In genomic region chr9:35714123-35714522, GRCh38 we compare ENCODE assay signal across 14 cellular contexts. TPM values are rescaled to one million over a fixed set of nuclear protein-coding genes. Genes with fewer than 3 reads are reported as not detected.
DNase-seq lines count a peak whose midpoint lies in the region; ATAC-seq, FAIRE-seq and TF ChIP-seq lines count a peak whose summit lies in the region.
"Had no signal": no experiment of that assay in that cellular context is flagged by ENCODE, and none has a peak within 500 bp of the region (broad histone marks: within the 10 kb centered on the region; RNA-seq: fewer than 3 reads in every experiment).

No MANE protein-coding gene starts in this region.

- no peak for FAIRE-seq in GM12878 (lab: Jason Lieb, UNC)
- no peak for FAIRE-seq in kidney (lab: Jason Lieb, UNC)
- no peak for FAIRE-seq in frontal cortex (lab: Jason Lieb, UNC)

- SMC1A ChIA-PET in GM12878 (lab: Charles Lee; ENCODE audit: uncharacterized antibody, unreplicated experiment) = interaction anchor here (1.0 to 2.3 kb wide), 3 partner anchors 14 to 53 kb away, joined by 4 to 9 read pairs (median 7); no protein-coding TSS in a partner anchor

- H3K36me3 ChIP-seq in GM12878 (ENCODE audit: control insufficient read depth in 2 of 2, insufficient read depth in 2 of 2, low read length in 1 of 2) (peaks cover 50 to 63% of the 10 kb centered on the region in 2 experiments), kidney (ENCODE audit: control insufficient read depth in 1 of 2, insufficient read depth in 2 of 2, low read length in 2 of 2) (peaks cover 74 to 92% of the 10 kb centered on the region in 2 donors), H7 (replicated peaks; ENCODE audit: control insufficient read depth, insufficient read depth, low read length) (peaks cover 69% of the 10 kb centered on the region)
- H3K36me3 ChIP-seq in CD8-positive, alpha-beta T cell (ENCODE audit: insufficient read depth, low read length) = peaks cover 82% of the 10 kb centered on the region

- intact Hi-C loops in GM12878 (cut with micrococcal nuclease; ENCODE audit: unreplicated experiment) = no loop called here
- intact Hi-C loops in kidney (cut with DNase I) = no loop called here
- intact Hi-C loops in CD8-positive, alpha-beta T cell (cut with DNase I, micrococcal nuclease) = no loop called here

- ATAC-seq in activated T-cell treated with anti-CD3 and anti-CD28 coated beads, Interleukin-2, amount 50 U/mL, for 72 hours (replicated peaks in 1 of 2) = no peak
- ATAC-seq in GM12878 = no peak
- ATAC-seq in stimulated activated naive B cell treated with anti-CD40 and anti-IgM and Interleukin-4, amounts not matched to agents 10 μg/mL and 1 μg/mL and 100 μg/mL, for 72 hours (replicated peaks) = no peak
- no peak for ATAC-seq in CD8-positive, alpha-beta T cell
- ATAC-seq: PC-3 had no signal

- H3K9ac ChIP-seq in GM12878 (ENCODE audit: control insufficient read depth, insufficient read depth, low read length) = no peak overlapping the region
- H3K9ac ChIP-seq in kidney (ENCODE audit: low read length in 2 of 2) = no peak overlapping the region
- H3K9ac ChIP-seq: BLaER1 had no signal

- no peaks in the 10 kb centered on the region for H3K9me3 Mint-ChIP-seq in activated T-cell treated with anti-CD3 and anti-CD28 coated beads, Interleukin-2, amount 50 U/mL, for 24 hours
- no peaks in the 10 kb centered on the region for H3K9me3 Mint-ChIP-seq in activated T-cell treated with anti-CD3 and anti-CD28 coated beads, Interleukin-2, amount 50 U/mL, for 72 hours
- no peaks in the 10 kb centered on the region for H3K9me3 Mint-ChIP-seq in stimulated activated naive B cell treated with anti-CD40 and anti-IgM and Interleukin-4, amounts not matched to agents 10 μg/mL and 1 μg/mL and 100 μg/mL, for 72 hours
- no peaks in the 10 kb centered on the region for H3K9me3 Mint-ChIP-seq in CD8-positive, alpha-beta T cell
- H3K9me3 Mint-ChIP-seq: H9 had no signal

- H3K79me2 ChIP-seq in GM12878 (ENCODE audit: control insufficient read depth, insufficient read depth, low read length) = no peaks in the 10 kb centered on the region

- H3K4me1 Mint-ChIP-seq in activated T-cell treated with anti-CD3 and anti-CD28 coated beads, Interleukin-2, amount 50 U/mL, for 24 hours (ENCODE audit: low read depth) = peaks cover 7% of the 10 kb centered on the region
- peaks cover 9% of the 10 kb centered on the region for H3K4me1 Mint-ChIP-seq in activated T-cell treated with anti-CD3 and anti-CD28 coated beads, Interleukin-2, amount 50 U/mL, for 72 hours (ENCODE audit: low read depth)
- H3K4me1 Mint-ChIP-seq in stimulated activated naive B cell treated with anti-CD40 and anti-IgM and Interleukin-4, amounts not matched to agents 10 μg/mL and 1 μg/mL and 100 μg/mL, for 72 hours = peaks cover 14 to 44% of the 10 kb centered on the region in 2 donors
- no peaks in the 10 kb centered on the region for H3K4me1 Mint-ChIP-seq in CD8-positive, alpha-beta T cell (ENCODE audit: low read depth)

- no peaks in the 10 kb centered on the region for H3K27me3 Mint-ChIP-seq in activated T-cell treated with anti-CD3 and anti-CD28 coated beads, Interleukin-2, amount 50 U/mL, for 24 hours
- no peaks in the 10 kb centered on the region for H3K27me3 Mint-ChIP-seq in activated T-cell treated with anti-CD3 and anti-CD28 coated beads, Interleukin-2, amount 50 U/mL, for 72 hours (ENCODE audit: low read depth)
- no peaks in the 10 kb centered on the region for H3K27me3 Mint-ChIP-seq in stimulated activated naive B cell treated with anti-CD40 and anti-IgM and Interleukin-4, amounts not matched to agents 10 μg/mL and 1 μg/mL and 100 μg/mL, for 72 hours
- no peaks in the 10 kb centered on the region for H3K27me3 Mint-ChIP-seq in CD8-positive, alpha-beta T cell (ENCODE audit: low read depth)

- in situ Hi-C loops in GM12878 (cut with MboI) = no loop called here

- H4K20me1 ChIP-seq in GM12878 (ENCODE audit: control insufficient read depth, insufficient read depth) = no peaks in the 10 kb centered on the region

- TF ChIP-seq CTCF in GM12878 (IDR thresholded peaks at IDR 0.05 in 2 of 3, conservative IDR thresholded peaks at IDR 0.05 in 1 of 3; ENCODE audit: control insufficient read depth in 2 of 3, extremely low read depth in 1 of 3, insufficient read depth in 1 of 3, low read depth in 3 of 3, low read length in 3 of 3) = no peak
- no peak for TF ChIP-seq CTCF in kidney (IDR thresholded peaks at IDR 0.05; ENCODE audit: borderline replicate concordance, extremely low read depth, insufficient read depth)
- no peak for TF ChIP-seq CTCF in CD8-positive, alpha-beta T cell (IDR thresholded peaks at IDR 0.05)

- no peaks in the 10 kb centered on the region for H3K9me3 ChIP-seq in GM12878 (replicated peaks; ENCODE audit: control insufficient read depth, insufficient read depth, low read length)
- H3K9me3 ChIP-seq in kidney (ENCODE audit: control insufficient read depth in 1 of 2, low read length in 2 of 2) = no peaks in the 10 kb centered on the region
- H3K9me3 ChIP-seq in CD8-positive, alpha-beta T cell (ENCODE audit: low read length) = no peaks in the 10 kb centered on the region
- H3K9me3 ChIP-seq: BLaER1 had no signal

- H3K27me3 ChIP-seq in GM12878 (replicated peaks in 1 of 2; ENCODE audit: control insufficient read depth in 2 of 2, insufficient read depth in 2 of 2, low read length in 1 of 2) (no peaks in the 10 kb centered on the region), H7 (ENCODE audit: control insufficient read depth, insufficient read depth, low read length) (no peaks in the 10 kb centered on the region)
- no peaks in the 10 kb centered on the region for H3K27me3 ChIP-seq in CD8-positive, alpha-beta T cell (ENCODE audit: insufficient read depth, low read length)
- H3K27me3 ChIP-seq: BLaER1 had no signal

- no peak overlapping the region for H2AFZ ChIP-seq in GM12878 (ENCODE audit: control insufficient read depth, low read depth, low read length)

- H3K4me3 ChIP-seq in GM12878 (no peak overlapping the region), kidney (ENCODE audit: low read length in 2 of 2) (no peak overlapping the region), H7 (ENCODE audit: insufficient read depth, low read depth, low read length) (no peak overlapping the region)
- H3K4me3 ChIP-seq in CD8-positive, alpha-beta T cell (ENCODE audit: low read depth, low read length) = no peak overlapping the region
- H3K4me3 ChIP-seq: BLaER1 had no signal

- WGBS in GM12878 (ENCODE audit: insufficient coverage, insufficient replicate concordance, low lambda C conversion rate, missing lambda C conversion rate) = 97% methylated on average over 6 of the region's 6 CpGs

- no peak for TF ChIP-seq RAD21 in GM12878 (IDR thresholded peaks at IDR 0.05; ENCODE audit: insufficient read depth, low read depth, low read length)

- no peak for TF ChIP-seq EP300 in GM12878 (IDR thresholded peaks at IDR 0.05; ENCODE audit: borderline replicate concordance in 1 of 2, control insufficient read depth in 1 of 2, low read depth in 2 of 2, low read length in 2 of 2)

- no peak for DNase-seq in activated T-cell treated with anti-CD3 and anti-CD28 coated beads, Interleukin-2, amount 50 U/mL, for 24 hours
- no peak for DNase-seq in activated T-cell treated with anti-CD3 and anti-CD28 coated beads, Interleukin-2, amount 50 U/mL, for 72 hours
- DNase-seq in GM12878 (ENCODE audit: low read depth, low spot score) (no peak), kidney (peak; percentile 33), frontal cortex (ENCODE audit: low spot score in 2 of 2) (no peak), H7 (no peak)
- DNase-seq in stimulated activated naive B cell treated with anti-CD40 and anti-IgM and Interleukin-4, amounts not matched to agents 10 μg/mL and 1 μg/mL and 100 μg/mL, for 72 hours = no peak
- DNase-seq in CD8-positive, alpha-beta T cell = no peak
- DNase-seq: H9, IMR-90, NCI-H345, PC-3 had no signal

- RAD21 ChIA-PET in GM12878 (lab: Charles Lee; ENCODE audit: unreplicated experiment) = no interaction called here

- H3K4me1 ChIP-seq in GM12878 (ENCODE audit: control insufficient read depth, insufficient read depth, low read length) (peaks cover 14% of the 10 kb centered on the region), kidney (ENCODE audit: control insufficient read depth in 1 of 2, insufficient read depth in 1 of 2, low read depth in 1 of 2, low read length in 2 of 2) (peaks cover 0 to 11% of the 10 kb centered on the region in 2 donors)
- no peaks in the 10 kb centered on the region for H3K4me1 ChIP-seq in CD8-positive, alpha-beta T cell (ENCODE audit: insufficient read depth, low read length)

- H3K36me3 Mint-ChIP-seq in activated T-cell treated with anti-CD3 and anti-CD28 coated beads, Interleukin-2, amount 50 U/mL, for 24 hours (ENCODE audit: low read depth) = peaks cover 90% of the 10 kb centered on the region
- H3K36me3 Mint-ChIP-seq in activated T-cell treated with anti-CD3 and anti-CD28 coated beads, Interleukin-2, amount 50 U/mL, for 72 hours (ENCODE audit: insufficient read depth in 2 of 2) = peaks cover 15 to 23% of the 10 kb centered on the region in 2 donors
- H3K36me3 Mint-ChIP-seq in stimulated activated naive B cell treated with anti-CD40 and anti-IgM and Interleukin-4, amounts not matched to agents 10 μg/mL and 1 μg/mL and 100 μg/mL, for 72 hours = peaks cover 76 to 84% of the 10 kb centered on the region in 2 donors
- H3K36me3 Mint-ChIP-seq in CD8-positive, alpha-beta T cell = peaks cover 90% of the 10 kb centered on the region

- peak overlapping the region; percentile 44 for H3K27ac Mint-ChIP-seq in activated T-cell treated with anti-CD3 and anti-CD28 coated beads, Interleukin-2, amount 50 U/mL, for 24 hours
- no peak overlapping the region for H3K27ac Mint-ChIP-seq in activated T-cell treated with anti-CD3 and anti-CD28 coated beads, Interleukin-2, amount 50 U/mL, for 72 hours
- H3K27ac Mint-ChIP-seq in stimulated activated naive B cell treated with anti-CD40 and anti-IgM and Interleukin-4, amounts not matched to agents 10 μg/mL and 1 μg/mL and 100 μg/mL, for 72 hours = peak overlapping the region; percentile 27
- H3K27ac Mint-ChIP-seq in CD8-positive, alpha-beta T cell = no peak overlapping the region

- H3K27ac ChIP-seq in GM12878 (ENCODE audit: control insufficient read depth, insufficient read depth) (no peak overlapping the region), kidney (ENCODE audit: low read depth in 2 of 2, low read length in 2 of 2) (no peak overlapping the region)
- no peak overlapping the region for H3K27ac ChIP-seq in CD8-positive, alpha-beta T cell (ENCODE audit: low read depth, low read length)
- H3K27ac ChIP-seq: 22Rv1, BLaER1 had no signal

- TF ChIP-seq POLR2A in GM12878 (IDR thresholded peaks at IDR 0.05; ENCODE audit: low read depth, low read length) = peak; percentile 25; the same call in 1 of the 2 replicates

- BruUV-seq in GM12878 (replicated peaks; lab: Mats Ljungman, UMichigan) = no TSS peak

- CTCF ChIA-PET in GM12878 (lab: Yijun Ruan, JAX) = interaction anchor here (1.1 to 5.1 kb wide), 3 partner anchors 16 to 18 kb away, joined by 3 to 30 read pairs (median 4); partner anchors contain the start of gene TLN1
- CTCF ChIA-PET in CD8-positive, alpha-beta T cell (lab: Charles Lee) = interaction anchor here (0.9 to 10.4 kb wide), 5 partner anchors 8 to 111 kb away, joined by 3 to 69 read pairs (median 3); no protein-coding TSS in a partner anchor

- H3K4me3 Mint-ChIP-seq in activated T-cell treated with anti-CD3 and anti-CD28 coated beads, Interleukin-2, amount 50 U/mL, for 24 hours = no peak overlapping the region
- no peak overlapping the region for H3K4me3 Mint-ChIP-seq in activated T-cell treated with anti-CD3 and anti-CD28 coated beads, Interleukin-2, amount 50 U/mL, for 72 hours
- no peak overlapping the region for H3K4me3 Mint-ChIP-seq in stimulated activated naive B cell treated with anti-CD40 and anti-IgM and Interleukin-4, amounts not matched to agents 10 μg/mL and 1 μg/mL and 100 μg/mL, for 72 hours
- no peak overlapping the region for H3K4me3 Mint-ChIP-seq in CD8-positive, alpha-beta T cell
- H3K4me3 Mint-ChIP-seq: H9 had no signal

- POLR2A ChIA-PET in GM12878 (lab: Charles Lee) = interaction anchor here (1.0 to 1.1 kb wide), 2 partner anchors 17 to 49 kb away, joined by 3 read pairs; partner anchors contain the start of gene ARHGEF39
- POLR2A ChIA-PET in CD8-positive, alpha-beta T cell (lab: Charles Lee) = interaction anchor here (1.0 kb wide), 1 partner anchor 23 kb away, joined by 3 read pairs; no protein-coding TSS in a partner anchor

- no peak overlapping the region for H3K4me2 ChIP-seq in GM12878 (ENCODE audit: control insufficient read depth, insufficient read depth)
- H3K4me2 ChIP-seq: BLaER1 had no signal

RNA-seq across cellular contexts. Expression of gene TLN1, which starts 17.9 kb away (rescaled TPM):
- 100 to 1,000 TPM; 200 to 235 TPM for total RNA-seq in activated T-cell treated with anti-CD3 and anti-CD28 coated beads, Interleukin-2, amount 50 U/mL, for 72 hours
- total RNA-seq in GM12878 (2013; cell fraction: nucleolus; rRNA removed) = 153 and 188 TPM in 2 replicates
- total RNA-seq in GM12878 (2014; rRNA removed) (119 and 143 TPM in 2 replicates), GM12878 (2014; rRNA removed; fragmentation: Illumina TruSeq; extraction: Trizol) (49.5 and 61.0 TPM in 2 replicates), GM12878 (2021) (305 and 308 TPM in 2 replicates), kidney (376 TPM), frontal cortex (16.3 TPM)
- polyA plus RNA-seq in GM12878 (2011; ENCODE audit: low read depth) = 68.0 TPM
- polyA plus RNA-seq in GM12878 (2011; rRNA removed) (30.2 and 69.8 TPM in 2 replicates), GM12878 (2014; fragmentation: Illumina TruSeq; extraction: Trizol) (57.6 and 73.4 TPM in 2 replicates), GM12878 (2014; fragmentation: Nextera tagmentation; extraction: Ambion mirVana) (10 to 100 TPM; 11.6 to 13.2 TPM), GM12878 (2014; rRNA removed) (70.3 and 109 TPM in 2 replicates), GM12878 (2016; fragmentation: Nextera tagmentation; extraction: Ambion mirVana) (10 to 100 TPM; 92.2 to 96.1 TPM), kidney (ENCODE audit: insufficient read depth, low read depth, low replicate concordance) (71.7 TPM)
- polyA plus RNA-seq in GM12878 (2011; cell fraction: cytosol; rRNA removed) = 79.3 and 90.4 TPM in 2 replicates
- 131 and 170 TPM in 2 replicates for polyA plus RNA-seq in GM12878 (2011; cell fraction: nucleus; rRNA removed)
- 118 and 152 TPM in 2 replicates for polyA plus RNA-seq in GM12878 (2012)
- polyA minus RNA-seq in GM12878 (2011; rRNA and poly(A)+ RNA removed) = 205 and 277 TPM in 2 replicates
- 200 and 250 TPM in 2 replicates for polyA minus RNA-seq in GM12878 (2011; cell fraction: cytosol; rRNA and poly(A)+ RNA removed)
- 49.8 and 109 TPM in 2 replicates for polyA minus RNA-seq in GM12878 (2011; cell fraction: nucleus; rRNA and poly(A)+ RNA removed)
- 100 to 1,000 TPM; 128 to 129 TPM for total RNA-seq in CD8-positive, alpha-beta T cell
- total RNA-seq in H7 (2014; rRNA removed; shearing (Covaris generic)) = 91.2 and 106 TPM in 2 replicates

RNA-seq across cellular contexts. Expression of gene CREB3, which starts 18.3 kb away (rescaled TPM):
- total RNA-seq in activated T-cell treated with anti-CD3 and anti-CD28 coated beads, Interleukin-2, amount 50 U/mL, for 72 hours = 10 to 100 TPM; 30.7 to 33.1 TPM
- 16.9 and 18.1 TPM in 2 replicates for total RNA-seq in GM12878 (2013; cell fraction: nucleolus; rRNA removed)
- total RNA-seq in GM12878 (2014; rRNA removed) (21.6 and 23.4 TPM in 2 replicates), GM12878 (2014; rRNA removed; fragmentation: Illumina TruSeq; extraction: Trizol) (18.1 and 18.3 TPM in 2 replicates), GM12878 (2021) (21.4 and 22.9 TPM in 2 replicates), kidney (40.5 TPM), frontal cortex (30.6 TPM)
- 19.5 TPM for polyA plus RNA-seq in GM12878 (2011; ENCODE audit: low read depth)
- polyA plus RNA-seq in GM12878 (2011; rRNA removed) (12.0 and 16.3 TPM in 2 replicates), GM12878 (2014; fragmentation: Illumina TruSeq; extraction: Trizol) (17.8 and 20.1 TPM in 2 replicates), GM12878 (2014; fragmentation: Nextera tagmentation; extraction: Ambion mirVana) (10 to 100 TPM in 1 of 2 experiments, 1 to 10 TPM in 1; 9.8 to 14.1 TPM), GM12878 (2014; rRNA removed) (19.5 and 20.6 TPM in 2 replicates), GM12878 (2016; fragmentation: Nextera tagmentation; extraction: Ambion mirVana) (10 to 100 TPM; 33.2 to 38.9 TPM), kidney (ENCODE audit: insufficient read depth, low read depth, low replicate concordance) (52.0 TPM)
- 22.6 and 25.1 TPM in 2 replicates for polyA plus RNA-seq in GM12878 (2011; cell fraction: cytosol; rRNA removed)
- 15.5 and 19.2 TPM in 2 replicates for polyA plus RNA-seq in GM12878 (2011; cell fraction: nucleus; rRNA removed)
- 32.3 and 35.4 TPM in 2 replicates for polyA plus RNA-seq in GM12878 (2012)
- polyA minus RNA-seq in GM12878 (2011; rRNA and poly(A)+ RNA removed) = 6.6 and 10.3 TPM in 2 replicates
- 4.9 and 5.5 TPM in 2 replicates for polyA minus RNA-seq in GM12878 (2011; cell fraction: cytosol; rRNA and poly(A)+ RNA removed)
- polyA minus RNA-seq in GM12878 (2011; cell fraction: nucleus; rRNA and poly(A)+ RNA removed) = 6.8 and 9.7 TPM in 2 replicates
- total RNA-seq in CD8-positive, alpha-beta T cell = 10 to 100 TPM; 13.1 to 14.2 TPM
- total RNA-seq in H7 (2014; rRNA removed; shearing (Covaris generic)) = 26.0 and 28.6 TPM in 2 replicates

RNA-seq across cellular contexts. Expression of gene TPM2, which starts 24.4 kb away (rescaled TPM):
- 1 to 10 TPM; 5.4 to 7.8 TPM for total RNA-seq in activated T-cell treated with anti-CD3 and anti-CD28 coated beads, Interleukin-2, amount 50 U/mL, for 72 hours
- 6.3 and 8.9 TPM in 2 replicates for total RNA-seq in GM12878 (2013; cell fraction: nucleolus; rRNA removed)
- 0.65 and 1.7 TPM in 2 replicates for total RNA-seq in GM12878 (2014; rRNA removed)
- total RNA-seq in GM12878 (2014; rRNA removed; fragmentation: Illumina TruSeq; extraction: Trizol) = 0.81 and 0.88 TPM in 2 replicates
- total RNA-seq in GM12878 (2021) = 2.4 and 3.9 TPM in 2 replicates
- polyA plus RNA-seq in GM12878 (2011; ENCODE audit: low read depth) = 3.6 TPM
- polyA plus RNA-seq in GM12878 (2011; rRNA removed) = 8.7 and 9.3 TPM in 2 replicates
- 5.4 and 6.4 TPM in 2 replicates for polyA plus RNA-seq in GM12878 (2011; cell fraction: cytosol; rRNA removed)
- 28.6 and 30.5 TPM in 2 replicates for polyA plus RNA-seq in GM12878 (2011; cell fraction: nucleus; rRNA removed)
- polyA plus RNA-seq in GM12878 (2012) = 7.0 and 7.5 TPM in 2 replicates
- polyA plus RNA-seq in GM12878 (2014; fragmentation: Illumina TruSeq; extraction: Trizol) = 0.59 and 0.71 TPM in 2 replicates
- under 1 TPM; 0.11 to 0.13 TPM for polyA plus RNA-seq in GM12878 (2014; fragmentation: Nextera tagmentation; extraction: Ambion mirVana)
- polyA plus RNA-seq in GM12878 (2014; rRNA removed) = 2.3 and 2.5 TPM in 2 replicates
- 1 to 10 TPM in 1 of 2 experiments, under 1 TPM in 1; 0.83 to 1.3 TPM for polyA plus RNA-seq in GM12878 (2016; fragmentation: Nextera tagmentation; extraction: Ambion mirVana)
- polyA minus RNA-seq in GM12878 (2011; rRNA and poly(A)+ RNA removed) = 1.4 and 2.5 TPM in 2 replicates
- 6.1 and 6.4 TPM in 2 replicates for polyA minus RNA-seq in GM12878 (2011; cell fraction: cytosol; rRNA and poly(A)+ RNA removed)
- 2.1 and 4.5 TPM in 2 replicates for polyA minus RNA-seq in GM12878 (2011; cell fraction: nucleus; rRNA and poly(A)+ RNA removed)
- 218 TPM for total RNA-seq in kidney
- polyA plus RNA-seq in kidney (ENCODE audit: insufficient read depth, low read depth, low replicate concordance) = 287 TPM
- 11.0 TPM for total RNA-seq in frontal cortex
- 10 to 100 TPM; 41.5 to 44.7 TPM for total RNA-seq in CD8-positive, alpha-beta T cell
- 117 and 129 TPM in 2 replicates for total RNA-seq in H7 (2014; rRNA removed; shearing (Covaris generic))

RNA-seq across cellular contexts. Expression of gene GBA2, which starts 34.9 kb away (rescaled TPM):
- total RNA-seq in activated T-cell treated with anti-CD3 and anti-CD28 coated beads, Interleukin-2, amount 50 U/mL, for 72 hours = 10 to 100 TPM; 37.7 to 38.4 TPM
- total RNA-seq in GM12878 (2013; cell fraction: nucleolus; rRNA removed) = 106 and 126 TPM in 2 replicates
- total RNA-seq in GM12878 (2014; rRNA removed) = 24.2 and 25.3 TPM in 2 replicates
- 18.6 and 23.4 TPM in 2 replicates for total RNA-seq in GM12878 (2014; rRNA removed; fragmentation: Illumina TruSeq; extraction: Trizol)
- total RNA-seq in GM12878 (2021) = 35.8 and 40.8 TPM in 2 replicates
- polyA plus RNA-seq in GM12878 (2011; ENCODE audit: low read depth) = 22.2 TPM
- 35.1 and 44.0 TPM in 2 replicates for polyA plus RNA-seq in GM12878 (2011; rRNA removed)
- 41.4 and 54.0 TPM in 2 replicates for polyA plus RNA-seq in GM12878 (2011; cell fraction: cytosol; rRNA removed)
- 261 and 281 TPM in 2 replicates for polyA plus RNA-seq in GM12878 (2011; cell fraction: nucleus; rRNA removed)
- 29.4 and 33.7 TPM in 2 replicates for polyA plus RNA-seq in GM12878 (2012)
- polyA plus RNA-seq in GM12878 (2014; fragmentation: Illumina TruSeq; extraction: Trizol) = 33.0 and 36.1 TPM in 2 replicates
- 10 to 100 TPM; 15.3 TPM for polyA plus RNA-seq in GM12878 (2014; fragmentation: Nextera tagmentation; extraction: Ambion mirVana)
- polyA plus RNA-seq in GM12878 (2014; rRNA removed) = 45.1 and 48.8 TPM in 2 replicates
- polyA plus RNA-seq in GM12878 (2016; fragmentation: Nextera tagmentation; extraction: Ambion mirVana) = 10 to 100 TPM; 27.4 to 30.8 TPM
- polyA minus RNA-seq in GM12878 (2011; rRNA and poly(A)+ RNA removed) = 45.0 and 53.6 TPM in 2 replicates
- polyA minus RNA-seq in GM12878 (2011; cell fraction: cytosol; rRNA and poly(A)+ RNA removed) = 10.7 and 13.1 TPM in 2 replicates
- polyA minus RNA-seq in GM12878 (2011; cell fraction: nucleus; rRNA and poly(A)+ RNA removed) = 48.5 and 85.3 TPM in 2 replicates
- total RNA-seq in kidney = 93.2 TPM
- 83.2 TPM for polyA plus RNA-seq in kidney (ENCODE audit: insufficient read depth, low read depth, low replicate concordance)
- total RNA-seq in frontal cortex = 48.9 TPM
- 10 to 100 TPM; 14.1 to 14.3 TPM for total RNA-seq in CD8-positive, alpha-beta T cell
- total RNA-seq in H7 (2014; rRNA removed; shearing (Covaris generic)) = 75.2 and 85.5 TPM in 2 replicates

RNA-seq across cellular contexts. Expression of gene RGP1, which starts 35.0 kb away (rescaled TPM):
- 10 to 100 TPM; 32.5 TPM for total RNA-seq in activated T-cell treated with anti-CD3 and anti-CD28 coated beads, Interleukin-2, amount 50 U/mL, for 72 hours
- 27.0 and 30.8 TPM in 2 replicates for total RNA-seq in GM12878 (2013; cell fraction: nucleolus; rRNA removed)
- total RNA-seq in GM12878 (2014; rRNA removed) (7.6 and 8.3 TPM in 2 replicates), GM12878 (2014; rRNA removed; fragmentation: Illumina TruSeq; extraction: Trizol) (7.1 and 7.3 TPM in 2 replicates), GM12878 (2021) (13.7 and 14.9 TPM in 2 replicates), kidney (39.2 TPM), frontal cortex (10.2 TPM)
- 4.9 TPM for polyA plus RNA-seq in GM12878 (2011; ENCODE audit: low read depth)
- polyA plus RNA-seq in GM12878 (2011; rRNA removed) (11.5 and 13.7 TPM in 2 replicates), GM12878 (2014; fragmentation: Illumina TruSeq; extraction: Trizol) (8.0 and 8.8 TPM in 2 replicates), GM12878 (2014; fragmentation: Nextera tagmentation; extraction: Ambion mirVana) (under 1 TPM; 0.44 to 0.89 TPM), GM12878 (2014; rRNA removed) (8.2 and 8.4 TPM in 2 replicates), GM12878 (2016; fragmentation: Nextera tagmentation; extraction: Ambion mirVana) (1 to 10 TPM; 3.4 to 3.6 TPM), kidney (ENCODE audit: insufficient read depth, low read depth, low replicate concordance) (11.0 TPM)
- polyA plus RNA-seq in GM12878 (2011; cell fraction: cytosol; rRNA removed) = 10.3 and 11.3 TPM in 2 replicates
- 27.3 and 28.4 TPM in 2 replicates for polyA plus RNA-seq in GM12878 (2011; cell fraction: nucleus; rRNA removed)
- 7.4 and 7.7 TPM in 2 replicates for polyA plus RNA-seq in GM12878 (2012)
- 16.1 and 21.4 TPM in 2 replicates for polyA minus RNA-seq in GM12878 (2011; rRNA and poly(A)+ RNA removed)
- 5.6 and 6.5 TPM in 2 replicates for polyA minus RNA-seq in GM12878 (2011; cell fraction: cytosol; rRNA and poly(A)+ RNA removed)
- 14.9 and 22.0 TPM in 2 replicates for polyA minus RNA-seq in GM12878 (2011; cell fraction: nucleus; rRNA and poly(A)+ RNA removed)
- total RNA-seq in CD8-positive, alpha-beta T cell = 10 to 100 TPM in 1 of 2 experiments, 1 to 10 TPM in 1; 9.6 to 10.4 TPM
- 14.4 and 16.4 TPM in 2 replicates for total RNA-seq in H7 (2014; rRNA removed; shearing (Covaris generic))

Comparison
In these comparisons a context has a peak if more than half of its experiments do, and no peak if none do; other contexts are left out.
1. H3K27ac Mint-ChIP-seq: peak in activated T-cell treated with anti-CD3 and anti-CD28 coated beads, Interleukin-2, amount 50 U/mL, for 24 hours (single experiment) and stimulated activated naive B cell treated with anti-CD40 and anti-IgM and Interleukin-4, amounts not matched to agents 10 μg/mL and 1 μg/mL and 100 μg/mL, for 72 hours (single experiment); none in activated T-cell treated with anti-CD3 and anti-CD28 coated beads, Interleukin-2, amount 50 U/mL, for 72 hours (single experiment) and CD8-positive, alpha-beta T cell (single experiment).